Comparison of ENCODE assay signal across 8 cellular contexts in the genomic region with DNA sequence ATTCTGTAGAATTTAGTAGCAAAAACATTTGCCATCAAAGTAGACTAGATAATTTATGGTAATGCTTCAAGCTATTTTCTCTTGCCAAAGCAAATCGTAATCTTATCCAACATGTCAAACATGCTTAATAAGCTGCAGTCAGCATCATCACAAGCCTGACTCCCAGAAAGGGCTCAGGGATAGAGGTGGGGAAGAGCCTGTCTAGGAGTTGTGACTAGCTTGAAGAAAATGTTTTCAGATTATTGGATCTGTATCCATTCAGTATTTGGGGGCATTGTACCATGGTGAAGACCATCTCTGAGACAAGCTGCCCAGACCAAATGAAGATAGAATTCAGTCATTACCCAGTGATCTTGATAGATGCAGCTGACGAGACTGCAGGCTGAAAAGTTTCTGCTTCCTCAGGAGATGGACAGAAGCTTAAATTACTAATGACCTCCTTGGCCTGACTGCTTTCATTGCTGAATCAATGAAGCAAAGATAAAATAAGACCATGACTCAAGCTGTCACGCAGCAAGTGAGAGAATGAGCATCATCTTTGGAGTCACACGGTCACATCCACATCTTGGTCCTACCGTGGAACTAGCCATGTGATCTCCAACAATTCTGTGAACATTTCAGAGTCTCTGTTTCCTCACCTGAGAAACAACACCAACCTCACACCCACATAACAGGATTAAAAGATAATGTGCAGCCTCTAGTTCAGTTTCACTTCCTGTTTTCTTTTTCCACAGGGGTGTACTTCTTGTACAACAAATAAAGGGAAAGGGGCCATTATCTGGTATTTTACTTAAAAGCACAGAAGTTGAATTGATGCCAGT.
DNase-seq lines count a peak whose midpoint lies in the region; ATAC-seq lines count a peak whose summit lies in the region.

No MANE protein-coding gene starts in this region.

- peak; percentile 73 for ATAC-seq in GM18520 (IDR thresholded peaks at IDR 0.05; ENCODE audit: unreplicated experiment)
- peak; percentile 91 for ATAC-seq in HG02571 (IDR thresholded peaks at IDR 0.05; ENCODE audit: unreplicated experiment)

- DNase-seq in NCI-H69 (lab: John Stamatoyannopoulos, UW) (peak; percentile 11), kidney tubule cell (ENCODE audit: low spot score) (peak; percentile 75), AG08395 (ENCODE audit: low spot score) (no peak), HuH-7 (ENCODE audit: low spot score) (no peak), AG20443 (ENCODE audit: low spot score) (no peak), LoVo (ENCODE audit: low spot score) (no peak)

Comparison
In these comparisons a context has a peak if more than half of its experiments do, and no peak if none do; other contexts are left out.
1. DNase-seq: peak in NCI-H69 (single experiment) and kidney tubule cell (single experiment); none in AG08395 (single experiment), HuH-7 (single experiment), AG20443 (single experiment) and LoVo (single experiment).